Comparison of ENCODE assay signal across 23 cellular contexts in the genomic region with DNA sequence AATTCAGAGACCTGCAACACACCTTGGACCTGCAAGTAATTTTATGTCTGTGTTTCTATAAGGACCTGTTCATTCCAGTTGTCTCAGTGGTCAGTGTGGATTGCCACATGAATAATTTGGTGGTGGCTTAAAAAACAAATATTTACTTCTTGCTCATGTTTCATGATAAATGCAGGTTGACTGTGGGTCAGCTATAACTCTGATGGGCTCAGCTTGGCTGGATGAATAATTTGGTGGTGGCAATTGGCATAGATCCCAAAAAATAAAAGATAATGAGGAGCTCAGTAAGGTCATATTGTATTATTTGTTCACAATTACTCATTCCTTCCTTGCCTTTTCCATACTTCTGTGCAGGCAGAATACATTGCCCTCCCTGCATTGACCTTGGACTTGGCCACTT. TPM values are rescaled to one million over a fixed set of nuclear protein-coding genes. Genes with fewer than 3 reads are reported as not detected.
"Had no signal": no experiment of that assay in that cellular context is flagged by ENCODE, and none has a peak within 500 bp of the region (broad histone marks: within the 10 kb centered on the region; RNA-seq: fewer than 3 reads in every experiment).

No MANE protein-coding gene starts in this region.

- H3K36me3 Mint-ChIP-seq: activated CD8-positive, alpha-beta memory T cell treated with anti-CD3 and anti-CD28 coated beads, Interleukin-2, amount 10 ng/mL, durations not matched to agents 7 days and 5 days; activated naive CD4-positive, alpha-beta T cell treated with anti-CD3 and anti-CD28 coated beads, Interleukin-2, amount 50 U/mL, for 24 hours had no signal

- H3K9me3 Mint-ChIP-seq: activated naive CD4-positive, alpha-beta T cell treated with anti-CD3 and anti-CD28 coated beads, Interleukin-2, amount 50 U/mL, for 24 hours; activated T-cell treated with anti-CD3 and anti-CD28 coated beads, Interleukin-2, amount 50 U/mL, for 24 hours; activated T-helper 1 cell treated with anti-CD3 and anti-CD28 coated beads, Interleukin-12 subunit alpha, Interleukin-12 subunit beta, Interleukin-2, Interleukin-4 antibody, amounts not matched to agents 30 ng/mL and 10 ng/mL and 1 ng/mL, durations not matched to agents 14 hours and 24 hours and 36 hours; T-helper 1 cell treated with Interleukin-12 subunit alpha and Interleukin-12 subunit beta and Interleukin-4 antibody, amounts not matched to agents 30 μg/mL and 1 μg/mL, for 36 hours had no signal

- H3K27ac Mint-ChIP-seq: activated CD8-positive, alpha-beta memory T cell treated with anti-CD3 and anti-CD28 coated beads, Interleukin-2, amount 10 ng/mL, durations not matched to agents 7 days and 5 days; activated naive CD4-positive, alpha-beta T cell treated with anti-CD3 and anti-CD28 coated beads, Interleukin-2, amount 50 U/mL, for 24 hours; activated T-cell treated with anti-CD3 and anti-CD28 coated beads, Interleukin-2, amount 50 U/mL, for 24 hours; activated T-helper 1 cell treated with anti-CD3 and anti-CD28 coated beads, Interleukin-12 subunit alpha, Interleukin-12 subunit beta, Interleukin-2, Interleukin-4 antibody, amounts not matched to agents 30 ng/mL and 10 ng/mL and 1 ng/mL, durations not matched to agents 14 hours and 24 hours and 36 hours; T-helper 1 cell treated with Interleukin-12 subunit alpha and Interleukin-12 subunit beta and Interleukin-4 antibody, amounts not matched to agents 30 μg/mL and 1 μg/mL, for 36 hours had no signal

- H3K27me3 Mint-ChIP-seq: activated CD8-positive, alpha-beta memory T cell treated with anti-CD3 and anti-CD28 coated beads, Interleukin-2, amount 10 ng/mL, durations not matched to agents 7 days and 5 days; activated naive CD4-positive, alpha-beta T cell treated with anti-CD3 and anti-CD28 coated beads, Interleukin-2, amount 50 U/mL, for 24 hours; activated T-cell treated with anti-CD3 and anti-CD28 coated beads, Interleukin-2, amount 50 U/mL, for 24 hours had no signal

- DNase-seq: activated CD4-positive, alpha-beta T cell treated with anti-CD3 and anti-CD28 coated beads for 4 hours; activated CD4-positive, alpha-beta T cell treated with anti-CD3 and anti-CD28 coated beads, Interleukin-2, amount 50 U/mL, for 48 hours; activated CD8-positive, alpha-beta memory T cell treated with anti-CD3 and anti-CD28 coated beads, Interleukin-2, amount 10 ng/mL, durations not matched to agents 7 days and 5 days; activated effector memory CD4-positive, alpha-beta T cell treated with Interleukin-2 at 50 U/mL for 16 hours; activated naive CD4-positive, alpha-beta T cell; activated T-cell treated with anti-CD3 and anti-CD28 coated beads, Interleukin-2, amount 50 U/mL, for 24 hours; amniotic stem cell; body of pancreas; KG1; NCI-H1092 treated with DMSO at 0.1 percent for 48 hours; NCI-H1417 treated with DMSO at 0.1 percent for 48 hours; NCI-H187; NCI-H2081; NCI-H2227 treated with DMSO at 0.1 percent for 48 hours; NCI-H446 treated with DMSO at 0.1 percent for 48 hours; NCI-H524 treated with DMSO at 0.1 percent for 48 hours; RPMI8226; SJCRH30 had no signal

- H3K4me3 Mint-ChIP-seq: activated CD8-positive, alpha-beta memory T cell treated with anti-CD3 and anti-CD28 coated beads, Interleukin-2, amount 10 ng/mL, durations not matched to agents 7 days and 5 days; activated naive CD4-positive, alpha-beta T cell treated with anti-CD3 and anti-CD28 coated beads, Interleukin-2, amount 50 U/mL, for 24 hours; activated T-cell treated with anti-CD3 and anti-CD28 coated beads, Interleukin-2, amount 50 U/mL, for 24 hours; activated T-helper 1 cell treated with anti-CD3 and anti-CD28 coated beads, Interleukin-12 subunit alpha, Interleukin-12 subunit beta, Interleukin-2, Interleukin-4 antibody, amounts not matched to agents 30 ng/mL and 10 ng/mL and 1 ng/mL, durations not matched to agents 14 hours and 24 hours and 36 hours; T-helper 1 cell treated with Interleukin-12 subunit alpha and Interleukin-12 subunit beta and Interleukin-4 antibody, amounts not matched to agents 30 μg/mL and 1 μg/mL, for 36 hours had no signal

RNA-seq across cellular contexts. Expression of gene SCRG1, which starts 18.9 kb away (rescaled TPM):
- total RNA-seq: activated CD8-positive, alpha-beta memory T cell treated with anti-CD3 and anti-CD28 coated beads, Interleukin-2, amount 10 ng/mL, durations not matched to agents 7 days and 5 days; activated T-helper 1 cell treated with anti-CD3 and anti-CD28 coated beads, Interleukin-12 subunit alpha, Interleukin-12 subunit beta, Interleukin-2, Interleukin-4 antibody, amounts not matched to agents 30 ng/mL and 10 ng/mL and 1 ng/mL, durations not matched to agents 14 hours and 24 hours and 36 hours; body of pancreas; LHCN-M2; MCF 10A; SJCRH30 had no signal
